Comparison of ENCODE assay signal across 1 cellular context in the genomic region with DNA sequence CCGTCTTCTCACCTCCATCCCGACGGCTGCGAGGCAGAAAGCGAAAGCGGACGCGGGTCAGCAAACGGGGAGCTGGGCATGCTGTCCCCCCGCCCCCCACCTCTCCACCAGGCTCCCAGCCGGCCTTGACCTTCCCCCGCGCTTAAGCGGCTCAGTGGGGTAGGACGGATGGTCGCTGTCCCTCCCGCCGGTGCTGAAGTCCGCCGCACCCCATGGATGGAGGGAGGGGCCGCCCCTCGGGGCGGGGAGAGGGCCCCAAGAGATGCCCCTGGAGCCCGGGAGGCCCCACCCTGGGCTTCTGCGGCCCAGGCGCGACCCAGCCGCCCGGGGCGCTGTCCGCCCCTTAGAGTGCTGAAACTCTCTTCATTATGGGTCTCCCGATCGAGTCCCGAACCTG.
TF ChIP-seq lines count a peak whose summit lies in the region.

A gene (minus strand): TSS at position 48 of the 397 bp plus-strand sequence. CDS start 188 bp downstream, outside the sequence.

TF ChIP-seq in HEK293, 187 proteins besides CTCF, POLR2A, EP300 and RAD21 (continued from another document and continues in another):
- TF ChIP-seq, protein P1, sequence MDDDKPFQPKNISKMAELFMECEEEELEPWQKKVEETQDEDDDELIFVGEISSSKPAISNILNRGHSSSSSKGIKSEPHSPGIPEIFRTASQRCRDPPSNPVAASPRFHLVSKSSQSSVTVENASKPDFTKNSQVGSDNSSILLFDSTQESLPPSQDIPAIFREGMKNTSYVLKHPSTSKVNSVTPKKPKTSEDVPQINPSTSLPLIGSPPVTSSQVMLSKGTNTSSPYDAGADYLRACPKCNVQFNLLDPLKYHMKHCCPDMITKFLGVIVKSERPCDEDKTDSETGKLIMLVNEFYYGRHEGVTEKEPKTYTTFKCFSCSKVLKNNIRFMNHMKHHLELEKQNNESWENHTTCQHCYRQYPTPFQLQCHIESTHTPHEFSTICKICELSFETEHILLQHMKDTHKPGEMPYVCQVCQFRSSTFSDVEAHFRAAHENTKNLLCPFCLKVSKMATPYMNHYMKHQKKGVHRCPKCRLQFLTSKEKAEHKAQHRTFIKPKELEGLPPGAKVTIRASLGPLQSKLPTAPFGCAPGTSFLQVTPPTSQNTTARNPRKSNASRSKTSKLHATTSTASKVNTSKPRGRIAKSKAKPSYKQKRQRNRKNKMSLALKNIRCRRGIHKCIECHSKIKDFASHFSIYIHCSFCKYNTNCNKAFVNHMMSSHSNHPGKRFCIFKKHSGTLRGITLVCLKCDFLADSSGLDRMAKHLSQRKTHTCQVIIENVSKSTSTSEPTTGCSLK (tag by site-specific recombination; IDR thresholded peaks at IDR 0.05), result no peak
- peak; percentile 72 for TF ChIP-seq ZNF423 (tag by site-specific recombination; IDR thresholded peaks at IDR 0.05)
- TF ChIP-seq ZNF133 (tag by site-specific recombination; IDR thresholded peaks at IDR 0.05), result no peak
- TF ChIP-seq ZNF670 (tag by site-specific recombination; IDR thresholded peaks at IDR 0.05; ENCODE audit: low read depth), result no peak
- no peak for TF ChIP-seq ZNF157 (tag by site-specific recombination; IDR thresholded peaks at IDR 0.05)
- no peak for TF ChIP-seq ZNF19 (tag by site-specific recombination; IDR thresholded peaks at IDR 0.05; ENCODE audit: low read depth)
- TF ChIP-seq, protein P2, sequence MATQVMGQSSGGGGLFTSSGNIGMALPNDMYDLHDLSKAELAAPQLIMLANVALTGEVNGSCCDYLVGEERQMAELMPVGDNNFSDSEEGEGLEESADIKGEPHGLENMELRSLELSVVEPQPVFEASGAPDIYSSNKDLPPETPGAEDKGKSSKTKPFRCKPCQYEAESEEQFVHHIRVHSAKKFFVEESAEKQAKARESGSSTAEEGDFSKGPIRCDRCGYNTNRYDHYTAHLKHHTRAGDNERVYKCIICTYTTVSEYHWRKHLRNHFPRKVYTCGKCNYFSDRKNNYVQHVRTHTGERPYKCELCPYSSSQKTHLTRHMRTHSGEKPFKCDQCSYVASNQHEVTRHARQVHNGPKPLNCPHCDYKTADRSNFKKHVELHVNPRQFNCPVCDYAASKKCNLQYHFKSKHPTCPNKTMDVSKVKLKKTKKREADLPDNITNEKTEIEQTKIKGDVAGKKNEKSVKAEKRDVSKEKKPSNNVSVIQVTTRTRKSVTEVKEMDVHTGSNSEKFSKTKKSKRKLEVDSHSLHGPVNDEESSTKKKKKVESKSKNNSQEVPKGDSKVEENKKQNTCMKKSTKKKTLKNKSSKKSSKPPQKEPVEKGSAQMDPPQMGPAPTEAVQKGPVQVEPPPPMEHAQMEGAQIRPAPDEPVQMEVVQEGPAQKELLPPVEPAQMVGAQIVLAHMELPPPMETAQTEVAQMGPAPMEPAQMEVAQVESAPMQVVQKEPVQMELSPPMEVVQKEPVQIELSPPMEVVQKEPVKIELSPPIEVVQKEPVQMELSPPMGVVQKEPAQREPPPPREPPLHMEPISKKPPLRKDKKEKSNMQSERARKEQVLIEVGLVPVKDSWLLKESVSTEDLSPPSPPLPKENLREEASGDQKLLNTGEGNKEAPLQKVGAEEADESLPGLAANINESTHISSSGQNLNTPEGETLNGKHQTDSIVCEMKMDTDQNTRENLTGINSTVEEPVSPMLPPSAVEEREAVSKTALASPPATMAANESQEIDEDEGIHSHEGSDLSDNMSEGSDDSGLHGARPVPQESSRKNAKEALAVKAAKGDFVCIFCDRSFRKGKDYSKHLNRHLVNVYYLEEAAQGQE (tag by site-specific recombination; IDR thresholded peaks at IDR 0.05), result peak; percentile 100
- TF ChIP-seq ZNF621 (tag by site-specific recombination; IDR thresholded peaks at IDR 0.05), result no peak
- TF ChIP-seq ZFP3 (tag by site-specific recombination; IDR thresholded peaks at IDR 0.05; ENCODE audit: low read depth), result no peak
- TF ChIP-seq FEZF1 (tag by site-specific recombination; IDR thresholded peaks at IDR 0.05), result no peak
- TF ChIP-seq, protein P3, sequence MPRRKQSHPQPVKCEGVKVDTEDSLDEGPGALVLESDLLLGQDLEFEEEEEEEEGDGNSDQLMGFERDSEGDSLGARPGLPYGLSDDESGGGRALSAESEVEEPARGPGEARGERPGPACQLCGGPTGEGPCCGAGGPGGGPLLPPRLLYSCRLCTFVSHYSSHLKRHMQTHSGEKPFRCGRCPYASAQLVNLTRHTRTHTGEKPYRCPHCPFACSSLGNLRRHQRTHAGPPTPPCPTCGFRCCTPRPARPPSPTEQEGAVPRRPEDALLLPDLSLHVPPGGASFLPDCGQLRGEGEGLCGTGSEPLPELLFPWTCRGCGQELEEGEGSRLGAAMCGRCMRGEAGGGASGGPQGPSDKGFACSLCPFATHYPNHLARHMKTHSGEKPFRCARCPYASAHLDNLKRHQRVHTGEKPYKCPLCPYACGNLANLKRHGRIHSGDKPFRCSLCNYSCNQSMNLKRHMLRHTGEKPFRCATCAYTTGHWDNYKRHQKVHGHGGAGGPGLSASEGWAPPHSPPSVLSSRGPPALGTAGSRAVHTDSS (tag by site-specific recombination; IDR thresholded peaks at IDR 0.05), result no peak
- TF ChIP-seq ZSCAN16 (tag by site-specific recombination; IDR thresholded peaks at IDR 0.05), result no peak
- no peak for TF ChIP-seq ZNF146 (tag by site-specific recombination; IDR thresholded peaks at IDR 0.05)
- no peak for TF ChIP-seq ZBTB48 (tag by site-specific recombination; IDR thresholded peaks at IDR 0.05)
- peak; percentile 88 for TF ChIP-seq ZBTB8A (tag by site-specific recombination; IDR thresholded peaks at IDR 0.05)
- no peak for TF ChIP-seq ZNF830 (tag by site-specific recombination; IDR thresholded peaks at IDR 0.05; ENCODE audit: low read depth)
- TF ChIP-seq SP7 (tag by site-specific recombination; IDR thresholded peaks at IDR 0.05), result no peak
- no peak for TF ChIP-seq ZNF10 (tag by site-specific recombination; IDR thresholded peaks at IDR 0.05)
- TF ChIP-seq TCF7L2 (IDR thresholded peaks at IDR 0.05; ENCODE audit: borderline replicate concordance, low read depth, low read length), result no peak
- TF ChIP-seq ZNF544 (tag by site-specific recombination; IDR thresholded peaks at IDR 0.05), result no peak
- TF ChIP-seq ZIC2 (tag by site-specific recombination; IDR thresholded peaks at IDR 0.05), result peak; percentile 63
- TF ChIP-seq ZNF629 (tag by site-specific recombination; IDR thresholded peaks at IDR 0.05), result no peak
- TF ChIP-seq, protein P4, sequence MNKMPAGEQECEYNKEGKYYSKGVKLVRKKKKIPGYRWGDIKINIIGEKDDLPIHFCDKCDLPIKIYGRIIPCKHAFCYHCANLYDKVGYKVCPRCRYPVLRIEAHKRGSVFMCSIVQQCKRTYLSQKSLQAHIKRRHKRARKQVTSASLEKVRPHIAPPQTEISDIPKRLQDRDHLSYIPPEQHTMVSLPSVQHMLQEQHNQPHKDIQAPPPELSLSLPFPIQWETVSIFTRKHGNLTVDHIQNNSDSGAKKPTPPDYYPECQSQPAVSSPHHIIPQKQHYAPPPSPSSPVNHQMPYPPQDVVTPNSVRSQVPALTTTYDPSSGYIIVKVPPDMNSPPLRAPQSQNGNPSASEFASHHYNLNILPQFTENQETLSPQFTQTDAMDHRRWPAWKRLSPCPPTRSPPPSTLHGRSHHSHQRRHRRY (tag by site-specific recombination; IDR thresholded peaks at IDR 0.05), result no peak
- TF ChIP-seq, protein P5, sequence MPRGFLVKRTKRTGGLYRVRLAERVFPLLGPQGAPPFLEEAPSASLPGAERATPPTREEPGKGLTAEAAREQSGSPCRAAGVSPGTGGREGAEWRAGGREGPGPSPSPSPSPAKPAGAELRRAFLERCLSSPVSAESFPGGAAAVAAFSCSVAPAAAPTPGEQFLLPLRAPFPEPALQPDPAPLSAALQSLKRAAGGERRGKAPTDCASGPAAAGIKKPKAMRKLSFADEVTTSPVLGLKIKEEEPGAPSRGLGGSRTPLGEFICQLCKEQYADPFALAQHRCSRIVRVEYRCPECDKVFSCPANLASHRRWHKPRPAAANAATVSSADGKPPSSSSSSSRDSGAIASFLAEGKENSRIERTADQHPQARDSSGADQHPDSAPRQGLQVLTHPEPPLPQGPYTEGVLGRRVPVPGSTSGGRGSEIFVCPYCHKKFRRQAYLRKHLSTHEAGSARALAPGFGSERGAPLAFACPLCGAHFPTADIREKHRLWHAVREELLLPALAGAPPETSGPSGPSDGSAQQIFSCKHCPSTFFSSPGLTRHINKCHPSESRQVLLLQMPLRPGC (tag by site-specific recombination; IDR thresholded peaks at IDR 0.05), result no peak
- TF ChIP-seq, protein P6, sequence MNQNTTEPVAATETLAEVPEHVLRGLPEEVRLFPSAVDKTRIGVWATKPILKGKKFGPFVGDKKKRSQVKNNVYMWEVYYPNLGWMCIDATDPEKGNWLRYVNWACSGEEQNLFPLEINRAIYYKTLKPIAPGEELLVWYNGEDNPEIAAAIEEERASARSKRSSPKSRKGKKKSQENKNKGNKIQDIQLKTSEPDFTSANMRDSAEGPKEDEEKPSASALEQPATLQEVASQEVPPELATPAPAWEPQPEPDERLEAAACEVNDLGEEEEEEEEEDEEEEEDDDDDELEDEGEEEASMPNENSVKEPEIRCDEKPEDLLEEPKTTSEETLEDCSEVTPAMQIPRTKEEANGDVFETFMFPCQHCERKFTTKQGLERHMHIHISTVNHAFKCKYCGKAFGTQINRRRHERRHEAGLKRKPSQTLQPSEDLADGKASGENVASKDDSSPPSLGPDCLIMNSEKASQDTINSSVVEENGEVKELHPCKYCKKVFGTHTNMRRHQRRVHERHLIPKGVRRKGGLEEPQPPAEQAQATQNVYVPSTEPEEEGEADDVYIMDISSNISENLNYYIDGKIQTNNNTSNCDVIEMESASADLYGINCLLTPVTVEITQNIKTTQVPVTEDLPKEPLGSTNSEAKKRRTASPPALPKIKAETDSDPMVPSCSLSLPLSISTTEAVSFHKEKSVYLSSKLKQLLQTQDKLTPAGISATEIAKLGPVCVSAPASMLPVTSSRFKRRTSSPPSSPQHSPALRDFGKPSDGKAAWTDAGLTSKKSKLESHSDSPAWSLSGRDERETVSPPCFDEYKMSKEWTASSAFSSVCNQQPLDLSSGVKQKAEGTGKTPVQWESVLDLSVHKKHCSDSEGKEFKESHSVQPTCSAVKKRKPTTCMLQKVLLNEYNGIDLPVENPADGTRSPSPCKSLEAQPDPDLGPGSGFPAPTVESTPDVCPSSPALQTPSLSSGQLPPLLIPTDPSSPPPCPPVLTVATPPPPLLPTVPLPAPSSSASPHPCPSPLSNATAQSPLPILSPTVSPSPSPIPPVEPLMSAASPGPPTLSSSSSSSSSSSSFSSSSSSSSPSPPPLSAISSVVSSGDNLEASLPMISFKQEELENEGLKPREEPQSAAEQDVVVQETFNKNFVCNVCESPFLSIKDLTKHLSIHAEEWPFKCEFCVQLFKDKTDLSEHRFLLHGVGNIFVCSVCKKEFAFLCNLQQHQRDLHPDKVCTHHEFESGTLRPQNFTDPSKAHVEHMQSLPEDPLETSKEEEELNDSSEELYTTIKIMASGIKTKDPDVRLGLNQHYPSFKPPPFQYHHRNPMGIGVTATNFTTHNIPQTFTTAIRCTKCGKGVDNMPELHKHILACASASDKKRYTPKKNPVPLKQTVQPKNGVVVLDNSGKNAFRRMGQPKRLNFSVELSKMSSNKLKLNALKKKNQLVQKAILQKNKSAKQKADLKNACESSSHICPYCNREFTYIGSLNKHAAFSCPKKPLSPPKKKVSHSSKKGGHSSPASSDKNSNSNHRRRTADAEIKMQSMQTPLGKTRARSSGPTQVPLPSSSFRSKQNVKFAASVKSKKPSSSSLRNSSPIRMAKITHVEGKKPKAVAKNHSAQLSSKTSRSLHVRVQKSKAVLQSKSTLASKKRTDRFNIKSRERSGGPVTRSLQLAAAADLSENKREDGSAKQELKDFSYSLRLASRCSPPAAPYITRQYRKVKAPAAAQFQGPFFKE (tag by site-specific recombination; IDR thresholded peaks at IDR 0.05; ENCODE audit: borderline replicate concordance), result no peak
- no peak for TF ChIP-seq ZNF654 (tag by site-specific recombination; IDR thresholded peaks at IDR 0.05; ENCODE audit: low read depth)
- peak; percentile 17; the same call in 1 of the 2 replicates for TF ChIP-seq SP2 (tag by site-specific recombination; IDR thresholded peaks at IDR 0.05)
- TF ChIP-seq ZNF174 (tag by site-specific recombination; IDR thresholded peaks at IDR 0.05), result no peak
- no peak for TF ChIP-seq ZNF239 (tag by site-specific recombination; IDR thresholded peaks at IDR 0.05)
- TF ChIP-seq YY2 (tag by site-specific recombination; IDR thresholded peaks at IDR 0.05), result no peak
- TF ChIP-seq, protein P7, sequence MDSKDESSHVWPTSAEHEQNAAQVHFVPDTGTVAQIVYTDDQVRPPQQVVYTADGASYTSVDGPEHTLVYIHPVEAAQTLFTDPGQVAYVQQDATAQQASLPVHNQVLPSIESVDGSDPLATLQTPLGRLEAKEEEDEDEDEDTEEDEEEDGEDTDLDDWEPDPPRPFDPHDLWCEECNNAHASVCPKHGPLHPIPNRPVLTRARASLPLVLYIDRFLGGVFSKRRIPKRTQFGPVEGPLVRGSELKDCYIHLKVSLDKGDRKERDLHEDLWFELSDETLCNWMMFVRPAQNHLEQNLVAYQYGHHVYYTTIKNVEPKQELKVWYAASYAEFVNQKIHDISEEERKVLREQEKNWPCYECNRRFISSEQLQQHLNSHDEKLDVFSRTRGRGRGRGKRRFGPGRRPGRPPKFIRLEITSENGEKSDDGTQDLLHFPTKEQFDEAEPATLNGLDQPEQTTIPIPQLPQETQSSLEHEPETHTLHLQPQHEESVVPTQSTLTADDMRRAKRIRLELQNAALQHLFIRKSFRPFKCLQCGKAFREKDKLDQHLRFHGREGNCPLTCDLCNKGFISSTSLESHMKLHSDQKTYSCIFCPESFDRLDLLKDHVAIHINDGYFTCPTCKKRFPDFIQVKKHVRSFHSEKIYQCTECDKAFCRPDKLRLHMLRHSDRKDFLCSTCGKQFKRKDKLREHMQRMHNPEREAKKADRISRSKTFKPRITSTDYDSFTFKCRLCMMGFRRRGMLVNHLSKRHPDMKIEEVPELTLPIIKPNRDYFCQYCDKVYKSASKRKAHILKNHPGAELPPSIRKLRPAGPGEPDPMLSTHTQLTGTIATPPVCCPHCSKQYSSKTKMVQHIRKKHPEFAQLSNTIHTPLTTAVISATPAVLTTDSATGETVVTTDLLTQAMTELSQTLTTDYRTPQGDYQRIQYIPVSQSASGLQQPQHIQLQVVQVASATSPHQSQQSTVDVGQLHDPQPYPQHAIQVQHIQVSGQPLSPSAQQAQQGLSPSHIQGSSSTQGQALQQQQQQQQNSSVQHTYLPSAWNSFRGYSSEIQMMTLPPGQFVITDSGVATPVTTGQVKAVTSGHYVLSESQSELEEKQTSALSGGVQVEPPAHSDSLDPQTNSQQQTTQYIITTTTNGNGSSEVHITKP (tag by site-specific recombination; IDR thresholded peaks at IDR 0.05), result no peak
- TF ChIP-seq, protein P8, sequence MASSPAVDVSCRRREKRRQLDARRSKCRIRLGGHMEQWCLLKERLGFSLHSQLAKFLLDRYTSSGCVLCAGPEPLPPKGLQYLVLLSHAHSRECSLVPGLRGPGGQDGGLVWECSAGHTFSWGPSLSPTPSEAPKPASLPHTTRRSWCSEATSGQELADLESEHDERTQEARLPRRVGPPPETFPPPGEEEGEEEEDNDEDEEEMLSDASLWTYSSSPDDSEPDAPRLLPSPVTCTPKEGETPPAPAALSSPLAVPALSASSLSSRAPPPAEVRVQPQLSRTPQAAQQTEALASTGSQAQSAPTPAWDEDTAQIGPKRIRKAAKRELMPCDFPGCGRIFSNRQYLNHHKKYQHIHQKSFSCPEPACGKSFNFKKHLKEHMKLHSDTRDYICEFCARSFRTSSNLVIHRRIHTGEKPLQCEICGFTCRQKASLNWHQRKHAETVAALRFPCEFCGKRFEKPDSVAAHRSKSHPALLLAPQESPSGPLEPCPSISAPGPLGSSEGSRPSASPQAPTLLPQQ (tag by site-specific recombination; IDR thresholded peaks at IDR 0.05), result peak; percentile 76; the same call in 1 of the 2 replicates
- TF ChIP-seq OVOL3 (tag by site-specific recombination; IDR thresholded peaks at IDR 0.05), result no peak
- TF ChIP-seq ZNF48 (tag by site-specific recombination; IDR thresholded peaks at IDR 0.05), result no peak
- TF ChIP-seq BCL11A (tag by site-specific recombination; IDR thresholded peaks at IDR 0.05; ENCODE audit: low read depth), result no peak
- no peak; the same call in 1 of the 2 replicates for TF ChIP-seq ZNF24 (tag by site-specific recombination; IDR thresholded peaks at IDR 0.05)
